In the genomic region with DNA sequence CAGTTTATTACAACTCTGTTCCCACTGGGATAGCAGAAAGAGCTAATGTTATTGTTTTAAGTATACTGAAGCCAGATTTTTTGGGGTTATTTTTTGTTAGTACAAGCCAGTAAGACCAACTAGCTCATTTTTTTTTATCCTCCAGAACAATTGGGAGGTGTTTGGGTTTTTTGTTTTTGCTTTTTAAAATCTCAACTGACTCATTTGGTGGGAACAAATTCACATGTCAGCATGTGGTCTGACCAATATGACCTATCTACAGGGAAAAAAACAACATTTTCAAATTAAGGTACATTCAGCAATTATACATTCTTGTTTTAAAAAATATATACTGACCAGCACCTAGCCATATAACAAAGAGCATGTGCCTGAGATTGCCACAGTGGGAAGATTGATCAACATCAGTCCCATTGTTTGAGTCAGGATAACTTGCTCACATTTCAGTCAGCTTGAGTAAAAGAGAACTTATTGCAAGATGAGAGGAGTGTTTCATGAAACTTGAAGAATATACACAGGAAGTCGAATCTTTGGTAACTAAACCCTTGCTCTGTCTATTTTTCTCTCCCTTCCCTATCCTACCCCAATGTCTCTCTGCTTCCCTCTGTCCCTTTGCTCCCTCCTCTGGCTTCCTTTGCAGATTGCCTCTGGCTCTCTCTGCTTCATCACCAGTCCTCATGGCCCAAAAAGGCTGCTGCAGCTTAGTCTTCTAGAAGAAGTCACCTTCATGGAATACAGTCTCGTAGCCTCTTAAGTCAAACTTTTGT, we compare ENCODE assay signal across 15 cellular contexts.
A peak's percentile ranks its signal among the peaks of the same experiment; 100 is the strongest.
DNase-seq lines count a peak whose midpoint lies in the region; ATAC-seq and TF ChIP-seq lines count a peak whose summit lies in the region.
"Had no signal": no experiment of that assay in that cellular context is flagged by ENCODE, and none has a peak within 500 bp of the region (broad histone marks: within the 10 kb centered on the region; RNA-seq: fewer than 3 reads in every experiment).

No MANE protein-coding gene starts in this region.

- no peaks in the 10 kb centered on the region for H3K4me1 ChIP-seq in esophagus squamous epithelium
- H3K4me1 ChIP-seq: lower lobe of right lung, stomach had no signal

- H3K27ac Mint-ChIP-seq in T-helper 17 cell: peak overlapping the region; percentile 90
- peak overlapping the region; percentile 95 for H3K27ac Mint-ChIP-seq in stimulated activated effector memory CD8-positive, alpha-beta T cell treated with anti-CD3 and anti-CD28 coated beads, Interleukin-12 subunit alpha, Interleukin-12 subunit beta, amount 100 ng/mL, for 72 hours

- peaks cover 12% of the 10 kb centered on the region for H3K36me3 Mint-ChIP-seq in activated T-cell treated with anti-CD3 and anti-CD28 coated beads, Interleukin-2, amount 50 U/mL, for 4 hours (ENCODE audit: insufficient read depth)
- H3K36me3 Mint-ChIP-seq in T-helper 17 cell (ENCODE audit: low read depth): peaks cover 8% of the 10 kb centered on the region
- H3K36me3 Mint-ChIP-seq in stimulated activated effector memory CD8-positive, alpha-beta T cell treated with anti-CD3 and anti-CD28 coated beads, Interleukin-12 subunit alpha, Interleukin-12 subunit beta, amount 100 ng/mL, for 72 hours: peaks cover 30% of the 10 kb centered on the region

- H3K9me3 Mint-ChIP-seq in activated T-cell treated with anti-CD3 and anti-CD28 coated beads, Interleukin-2, amount 50 U/mL, for 4 hours: peaks cover 10% of the 10 kb centered on the region
- H3K9me3 Mint-ChIP-seq in stimulated activated effector memory CD8-positive, alpha-beta T cell treated with anti-CD3 and anti-CD28 coated beads, Interleukin-12 subunit alpha, Interleukin-12 subunit beta, amount 100 ng/mL, for 72 hours: peaks cover 9% of the 10 kb centered on the region

- no peak for TF ChIP-seq POLR2A in esophagus squamous epithelium (IDR thresholded peaks at IDR 0.05)

- no peak for DNase-seq in activated T-cell treated with anti-CD3 and anti-CD28 coated beads, Interleukin-2, amount 50 U/mL, for 4 hours
- DNase-seq in activated T-cell treated with anti-CD3 and anti-CD28 coated beads, Interleukin-2, amount 50 U/mL, for 48 hours: no peak
- DNase-seq in T-helper 17 cell (no peak), dorsolateral prefrontal cortex (no peak), esophagus squamous epithelium (lab: John Stamatoyannopoulos, UW) (no peak)
- peak in 1 of 2 donors; percentile 59 for DNase-seq in stimulated activated effector memory CD8-positive, alpha-beta T cell treated with anti-CD3 and anti-CD28 coated beads, Interleukin-12 subunit alpha, Interleukin-12 subunit beta, amount 100 ng/mL, for 72 hours (ENCODE audit: low spot score in 2 of 2)
- DNase-seq: amniotic stem cell; lower lobe of right lung; NCI-H1417; stimulated activated CD4-positive, alpha-beta T cell treated with anti-CD3 and anti-CD28 coated beads, Interleukin-12 subunit alpha, Interleukin-12 subunit beta, amount 100 ng/mL, for 4 hours; stomach; SW 1271 had no signal

- peak; percentile 7 to 22 for ATAC-seq in activated T-cell treated with anti-CD3 and anti-CD28 coated beads, Interleukin-2, amount 50 U/mL, for 4 hours
- ATAC-seq in T-helper 17 cell (peak; percentile 71), HG03520 (IDR thresholded peaks at IDR 0.05; ENCODE audit: unreplicated experiment) (no peak), HG03280 (IDR thresholded peaks at IDR 0.05; ENCODE audit: unreplicated experiment) (no peak)
- peak; percentile 66 for ATAC-seq in stimulated activated effector memory CD8-positive, alpha-beta T cell treated with anti-CD3 and anti-CD28 coated beads, Interleukin-12 subunit alpha, Interleukin-12 subunit beta, amount 100 ng/mL, for 72 hours
- ATAC-seq: lower lobe of right lung had no signal

- no peaks in the 10 kb centered on the region for H3K27me3 ChIP-seq in dorsolateral prefrontal cortex
- H3K27me3 ChIP-seq in esophagus squamous epithelium: no peaks in the 10 kb centered on the region
- H3K27me3 ChIP-seq: stomach had no signal

- H3K4me3 ChIP-seq in dorsolateral prefrontal cortex (no peak overlapping the region), esophagus squamous epithelium (no peak overlapping the region)
- H3K4me3 ChIP-seq: lower lobe of right lung, stomach had no signal

- no peaks in the 10 kb centered on the region for H3K9me3 ChIP-seq in T-helper 17 cell (ENCODE audit: control insufficient read depth, low read length, poor library complexity, severe bottlenecking)
- no peaks in the 10 kb centered on the region for H3K9me3 ChIP-seq in esophagus squamous epithelium
- H3K9me3 ChIP-seq: lower lobe of right lung, stomach had no signal

- H3K27ac ChIP-seq in dorsolateral prefrontal cortex: peak overlapping the region in 40 of 59 donors; percentile 5 to 74 (median 52)
- H3K27ac ChIP-seq in esophagus squamous epithelium: no peak overlapping the region
- H3K27ac ChIP-seq: lower lobe of right lung, stomach, VCaP had no signal

- no peak for TF ChIP-seq CTCF in dorsolateral prefrontal cortex (IDR thresholded peaks at IDR 0.05 in 54 of 56, conservative IDR thresholded peaks at IDR 0.05 in 2 of 56; ENCODE audit: low read depth in 1 of 56, partially characterized antibody in 56 of 56)
- TF ChIP-seq CTCF in esophagus squamous epithelium (IDR thresholded peaks at IDR 0.05): no peak

- 84 to 85% methylated on average over 2 of the region's 2 CpGs for WGBS in esophagus squamous epithelium, 2 donors

- intact Hi-C loops in dorsolateral prefrontal cortex (cut with DNase I) (no loop called here), esophagus squamous epithelium (cut with DNase I) (no loop called here)

- no peak overlapping the region for H3K4me3 Mint-ChIP-seq in activated T-cell treated with anti-CD3 and anti-CD28 coated beads, Interleukin-2, amount 50 U/mL, for 4 hours
- peak overlapping the region; percentile 79 for H3K4me3 Mint-ChIP-seq in T-helper 17 cell
- H3K4me3 Mint-ChIP-seq in stimulated activated effector memory CD8-positive, alpha-beta T cell treated with anti-CD3 and anti-CD28 coated beads, Interleukin-12 subunit alpha, Interleukin-12 subunit beta, amount 100 ng/mL, for 72 hours: peak overlapping the region; percentile 55

- peaks cover 53% of the 10 kb centered on the region for H3K4me1 Mint-ChIP-seq in activated T-cell treated with anti-CD3 and anti-CD28 coated beads, Interleukin-2, amount 50 U/mL, for 4 hours (ENCODE audit: low read depth)
- peaks cover 38% of the 10 kb centered on the region for H3K4me1 Mint-ChIP-seq in T-helper 17 cell
- H3K4me1 Mint-ChIP-seq in stimulated activated effector memory CD8-positive, alpha-beta T cell treated with anti-CD3 and anti-CD28 coated beads, Interleukin-12 subunit alpha, Interleukin-12 subunit beta, amount 100 ng/mL, for 72 hours: peaks cover 60% of the 10 kb centered on the region

- H3K36me3 ChIP-seq in esophagus squamous epithelium: no peaks in the 10 kb centered on the region
- H3K36me3 ChIP-seq: lower lobe of right lung, stomach had no signal

- H3K27me3 Mint-ChIP-seq in activated T-cell treated with anti-CD3 and anti-CD28 coated beads, Interleukin-2, amount 50 U/mL, for 4 hours (ENCODE audit: low read depth): no peaks in the 10 kb centered on the region
- no peaks in the 10 kb centered on the region for H3K27me3 Mint-ChIP-seq in T-helper 17 cell

Comparison
In these comparisons a context has a peak if more than half of its experiments do, and no peak if none do; other contexts are left out.
1. ATAC-seq: peak in activated T-cell treated with anti-CD3 and anti-CD28 coated beads, Interleukin-2, amount 50 U/mL, for 4 hours (2 of 2), T-helper 17 cell (single experiment) and stimulated activated effector memory CD8-positive, alpha-beta T cell treated with anti-CD3 and anti-CD28 coated beads, Interleukin-12 subunit alpha, Interleukin-12 subunit beta, amount 100 ng/mL, for 72 hours (single experiment); none in HG03520 (single experiment) and HG03280 (single experiment).
2. H3K27ac ChIP-seq: peak in dorsolateral prefrontal cortex (40 of 59); none in esophagus squamous epithelium (0 of 4).